Comparison of ENCODE assay signal across 12 cellular contexts in the genomic region with DNA sequence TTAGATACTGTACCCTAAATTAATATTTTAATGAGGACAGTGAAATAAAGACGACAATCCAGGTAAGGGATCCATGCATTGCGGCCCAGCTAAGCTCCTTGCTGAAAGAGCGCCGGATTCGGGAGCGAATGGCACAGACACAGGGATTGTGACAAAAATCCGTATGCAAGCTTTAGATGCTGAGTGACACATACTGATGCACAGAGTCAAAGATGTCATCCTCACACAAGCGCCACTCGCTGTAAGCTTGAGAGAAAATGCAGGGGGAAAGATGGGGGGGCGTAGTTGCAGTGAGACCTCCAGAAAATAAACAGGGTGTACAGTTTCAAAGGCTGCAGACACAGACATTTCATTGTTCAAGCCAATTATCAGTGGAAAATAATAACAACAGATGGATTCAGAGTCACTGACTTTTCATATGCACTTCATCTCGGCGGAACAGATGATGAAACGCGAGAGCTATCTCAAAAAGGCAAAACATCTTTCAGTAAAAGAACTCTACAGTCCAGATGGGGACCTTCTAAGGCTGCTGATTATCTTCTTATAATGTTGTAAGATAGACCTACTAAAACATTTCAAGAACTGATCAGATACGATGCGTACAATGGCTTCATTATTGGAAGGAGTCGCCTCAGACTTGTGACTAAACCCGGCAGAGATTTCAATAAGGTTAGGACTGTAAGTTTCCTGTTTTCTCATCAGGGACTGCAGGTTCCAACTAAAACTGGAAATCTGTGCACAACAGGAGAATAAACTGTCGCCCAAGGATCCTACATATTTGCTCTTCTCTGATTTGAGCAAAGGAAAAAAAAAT.
DNase-seq lines count a peak whose midpoint lies in the region; ATAC-seq and TF ChIP-seq lines count a peak whose summit lies in the region.
"Had no signal": no experiment of that assay in that cellular context is flagged by ENCODE, and none has a peak within 500 bp of the region (broad histone marks: within the 10 kb centered on the region; RNA-seq: fewer than 3 reads in every experiment).

No MANE protein-coding gene starts in this region.

- ATAC-seq in heart right ventricle (no peak), HG03457 (IDR thresholded peaks at IDR 0.05; ENCODE audit: unreplicated experiment) (no peak)
- no peak for ATAC-seq in activated T-helper 17 cell treated with anti-CD3 and anti-CD28 coated beads, Interleukin-2, amount 50 U/mL, for 72 hours (replicated peaks)
- ATAC-seq: PC-3 had no signal

- no peaks in the 10 kb centered on the region for H3K27me3 Mint-ChIP-seq in activated T-helper 17 cell treated with anti-CD3 and anti-CD28 coated beads, Interleukin-2, amount 50 U/mL, for 72 hours
- peaks cover 2% of the 10 kb centered on the region for H3K27me3 Mint-ChIP-seq in glutamatergic neuron (ENCODE audit: unreplicated experiment)

- no peak overlapping the region for H3K27ac Mint-ChIP-seq in activated T-helper 17 cell treated with anti-CD3 and anti-CD28 coated beads, Interleukin-2, amount 50 U/mL, for 72 hours
- peak overlapping the region; percentile 13 for H3K27ac Mint-ChIP-seq in glutamatergic neuron (ENCODE audit: unreplicated experiment)

- no peaks in the 10 kb centered on the region for H3K9me3 Mint-ChIP-seq in activated T-helper 17 cell treated with anti-CD3 and anti-CD28 coated beads, Interleukin-2, amount 50 U/mL, for 72 hours
- H3K9me3 Mint-ChIP-seq in glutamatergic neuron (ENCODE audit: unreplicated experiment), result no peaks in the 10 kb centered on the region

- TF ChIP-seq CTCF in right atrium auricular region (IDR thresholded peaks at IDR 0.05) (no peak), heart right ventricle (IDR thresholded peaks at IDR 0.05) (no peak), glutamatergic neuron (IDR thresholded peaks at IDR 0.05; ENCODE audit: partially characterized antibody, unreplicated experiment) (no peak)

- WGBS in heart right ventricle, 2 donors, result 77 to 80% methylated on average over 19 of the region's 19 CpGs

- peaks cover 11% of the 10 kb centered on the region for H3K36me3 Mint-ChIP-seq in activated T-helper 17 cell treated with anti-CD3 and anti-CD28 coated beads, Interleukin-2, amount 50 U/mL, for 72 hours (ENCODE audit: low read depth)
- no peaks in the 10 kb centered on the region for H3K36me3 Mint-ChIP-seq in glutamatergic neuron (ENCODE audit: unreplicated experiment)

- H3K9me3 ChIP-seq in right atrium auricular region (no peaks in the 10 kb centered on the region), heart right ventricle (no peaks in the 10 kb centered on the region)

- H3K27ac ChIP-seq in right atrium auricular region (peak overlapping the region; percentile 3 to 29), heart right ventricle (peak overlapping the region in 3 of 10 donors; percentile 5 to 64 (median 43)), temporal lobe (ENCODE audit: low read depth, low read length) (peak overlapping the region; percentile 21)

- H3K4me3 ChIP-seq in right atrium auricular region, result no peak overlapping the region
- no peak overlapping the region for H3K4me3 ChIP-seq in heart right ventricle

- DNase-seq in right atrium auricular region (ENCODE audit: low spot score), result no peak
- no peak for DNase-seq in heart right ventricle
- no peak for DNase-seq in glutamatergic neuron
- no peak for DNase-seq in iPS-NIHi7 (ENCODE audit: extremely low spot score)
- DNase-seq in activated gamma-delta T cell treated with Interleukin-2 at 50 U/mL for 16 hours, result no peak
- DNase-seq: GDM1, NCI-H1436, PC-3, small intestine had no signal

- H3K4me1 ChIP-seq in right atrium auricular region, result peaks cover 0 to 50% of the 10 kb centered on the region in 2 donors
- peaks cover 0 to 65% (median 44%) of the 10 kb centered on the region in 9 donors for H3K4me1 ChIP-seq in heart right ventricle

- no peaks in the 10 kb centered on the region for H3K27me3 ChIP-seq in right atrium auricular region
- H3K27me3 ChIP-seq in heart right ventricle, result no peaks in the 10 kb centered on the region

- intact Hi-C loops in heart right ventricle (cut with DNase I), result loop anchor here in 7 of 10 donors (5.0 to 10.0 kb wide), 8 partner anchors 243 to 773 kb away; a partner anchor contains a TSS

- peak overlapping the region; percentile 28 for H3K4me3 Mint-ChIP-seq in activated T-helper 17 cell treated with anti-CD3 and anti-CD28 coated beads, Interleukin-2, amount 50 U/mL, for 72 hours
- no peak overlapping the region for H3K4me3 Mint-ChIP-seq in glutamatergic neuron (ENCODE audit: unreplicated experiment)

- H3K36me3 ChIP-seq in right atrium auricular region (no peaks in the 10 kb centered on the region), heart right ventricle (no peaks in the 10 kb centered on the region)

- peaks cover 35% of the 10 kb centered on the region for H3K4me1 Mint-ChIP-seq in activated T-helper 17 cell treated with anti-CD3 and anti-CD28 coated beads, Interleukin-2, amount 50 U/mL, for 72 hours
- peaks cover 43% of the 10 kb centered on the region for H3K4me1 Mint-ChIP-seq in glutamatergic neuron (ENCODE audit: low read depth, unreplicated experiment)
